In genomic region chr13:39900106-39900750, GRCh38 we compare ENCODE assay signal across 19 cellular contexts.
DNase-seq lines count a peak whose midpoint lies in the region; ATAC-seq, FAIRE-seq and TF ChIP-seq lines count a peak whose summit lies in the region.
"Had no signal": no experiment of that assay in that cellular context is flagged by ENCODE, and none has a peak within 500 bp of the region (broad histone marks: within the 10 kb centered on the region; RNA-seq: fewer than 3 reads in every experiment).

No MANE protein-coding gene starts in this region.

- H3K4ac ChIP-seq in IMR-90 (ENCODE audit: low read depth, low read length), result no peak overlapping the region

- H4K91ac ChIP-seq in IMR-90 (ENCODE audit: insufficient read depth, low read depth, low read length), result no peak overlapping the region

- no peak overlapping the region for H3K4me2 ChIP-seq in IMR-90 (ENCODE audit: low read depth, low read length)
- H3K4me2 ChIP-seq: BLaER1 treated with 17β-estradiol and CSF1 and Interleukin-3, amounts not matched to agents 10 nM and 100 nM; smooth muscle cell had no signal

- H2AFZ ChIP-seq in IMR-90 (replicated peaks; ENCODE audit: low read length, poor library complexity), result no peak overlapping the region

- H3K79me1 ChIP-seq in IMR-90 (ENCODE audit: low read depth in 1 of 2, low read length in 2 of 2), result no peaks in the 10 kb centered on the region

- H4K20me1 ChIP-seq in IMR-90 (ENCODE audit: insufficient read depth, low read length), result no peaks in the 10 kb centered on the region
- H4K20me1 ChIP-seq: BLaER1 treated with 17β-estradiol and CSF1 and Interleukin-3, amounts not matched to agents 10 nM and 100 nM had no signal

- H3K27me3 ChIP-seq in IMR-90 (ENCODE audit: control insufficient read depth, insufficient read depth, low read length) (0 out of 2 replicates have a peak, but pooled peaks cover 2% of the 10 kb centered on the region), esophagus muscularis mucosa (no peaks in the 10 kb centered on the region), pancreas (no peaks in the 10 kb centered on the region)
- H3K27me3 ChIP-seq: ascending aorta; BLaER1 treated with 17β-estradiol and CSF1 and Interleukin-3, amounts not matched to agents 10 nM and 100 nM; SJSA1 had no signal

- POLR2A ChIA-PET in IMR-90 (lab: Charles Lee; ENCODE audit: unreplicated experiment), result no interaction called here

- no peak overlapping the region for H3K4me3 Mint-ChIP-seq in activated naive CD4-positive, alpha-beta T cell treated with anti-CD3 and anti-CD28 coated beads, Interleukin-2, amount 10 ng/mL, durations not matched to agents 7 days and 5 days
- H3K4me3 Mint-ChIP-seq: activated CD8-positive, alpha-beta memory T cell treated with anti-CD3 and anti-CD28 coated beads, Interleukin-2, amount 10 ng/mL, durations not matched to agents 7 days and 5 days; dendritic cell treated with granulocyte-macrophage colony-stimulating factor and Interleukin-4, amounts not matched to agents 40 ng/mL and 50 ng/mL, for 4 days; stimulated activated memory B cell treated with anti-CD40 and anti-IgM and Interleukin-4, amounts not matched to agents 10 μg/mL and 1 μg/mL and 100 μg/mL, for 72 hours had no signal

- no peaks in the 10 kb centered on the region for H3K9me1 ChIP-seq in IMR-90 (ENCODE audit: insufficient read depth, low read length)

- H2BK15ac ChIP-seq in IMR-90 (ENCODE audit: low read depth, low read length), result no peak overlapping the region

- TF ChIP-seq CTCF in IMR-90 (conservative IDR thresholded peaks at IDR 0.05; ENCODE audit: low read depth, low read length), result no peak
- TF ChIP-seq CTCF in esophagus muscularis mucosa (IDR thresholded peaks at IDR 0.05), result no peak
- TF ChIP-seq CTCF in pancreas (IDR thresholded peaks at IDR 0.05), result no peak

- no peaks in the 10 kb centered on the region for H3K4me1 Mint-ChIP-seq in activated naive CD4-positive, alpha-beta T cell treated with anti-CD3 and anti-CD28 coated beads, Interleukin-2, amount 10 ng/mL, durations not matched to agents 7 days and 5 days
- H3K4me1 Mint-ChIP-seq: activated CD8-positive, alpha-beta memory T cell treated with anti-CD3 and anti-CD28 coated beads, Interleukin-2, amount 10 ng/mL, durations not matched to agents 7 days and 5 days; stimulated activated memory B cell treated with anti-CD40 and anti-IgM and Interleukin-4, amounts not matched to agents 10 μg/mL and 1 μg/mL and 100 μg/mL, for 72 hours had no signal

- no peak overlapping the region for H2AK5ac ChIP-seq in IMR-90 (ENCODE audit: low read depth, low read length)

- H2BK120ac ChIP-seq in IMR-90 (ENCODE audit: low read depth, low read length), result no peak overlapping the region

- no peak overlapping the region for H4K8ac ChIP-seq in IMR-90 (ENCODE audit: low read depth in 2 of 2, low read length in 2 of 2)

- TF ChIP-seq POLR2A in IMR-90 (IDR thresholded peaks at IDR 0.05; ENCODE audit: low read depth, low read length) (no peak), esophagus muscularis mucosa (IDR thresholded peaks at IDR 0.05; ENCODE audit: low read depth) (no peak)

- no peak for FAIRE-seq in pancreas (lab: Jason Lieb, UNC)

- no peak for TF ChIP-seq RAD21 in IMR-90 (IDR thresholded peaks at IDR 0.05; ENCODE audit: low read length)

- dilution Hi-C loops in IMR-90 (cut with HindIII; ENCODE audit: low sequenced_read_pairs, unreplicated experiment), result no loop called here

- intact Hi-C loops in IMR-90 (cut with micrococcal nuclease), result no loop called here
- intact Hi-C loops in esophagus muscularis mucosa (cut with DNase I), result no loop called here
- intact Hi-C loops in pancreas (cut with DNase I), result no loop called here

- no peak overlapping the region for H3K18ac ChIP-seq in IMR-90 (ENCODE audit: low read depth, low read length)

- H3K9me3 ChIP-seq in IMR-90 (ENCODE audit: control insufficient read depth, insufficient read depth, low read length) (no peaks in the 10 kb centered on the region), esophagus muscularis mucosa (no peaks in the 10 kb centered on the region), pancreas (peaks cover 0 to 2% (median 0%) of the 10 kb centered on the region in 4 donors)
- H3K9me3 ChIP-seq: ascending aorta; BLaER1 treated with 17β-estradiol and CSF1 and Interleukin-3, amounts not matched to agents 10 nM and 100 nM; SJSA1 had no signal

- no peak overlapping the region for H2BK5ac ChIP-seq in IMR-90 (ENCODE audit: low read depth, low read length, poor library complexity, severe bottlenecking)

- in situ Hi-C loops in IMR-90 (cut with MboI; ENCODE audit: low sequenced_read_pairs), result no loop called here

- peak; percentile 49 for DNase-seq in IMR-90
- peak; percentile 27 to 56 for DNase-seq in NCI-H526 (lab: John Stamatoyannopoulos, UW)
- DNase-seq in esophagus muscularis mucosa (ENCODE audit: extremely low spot score), result no peak
- DNase-seq in pancreas, result no peak
- DNase-seq in NCI-H187 treated with DMSO at 0.1 percent for 48 hours (lab: John Stamatoyannopoulos, UW), result no peak
- DNase-seq in activated effector memory CD4-positive, alpha-beta T cell treated with Interleukin-2 at 50 U/mL for 16 hours, result no peak
- DNase-seq in activated naive CD4-positive, alpha-beta T cell treated with anti-CD3 and anti-CD28 coated beads, Interleukin-2, amount 10 ng/mL, durations not matched to agents 7 days and 5 days, result no peak
- DNase-seq: activated CD8-positive, alpha-beta memory T cell treated with anti-CD3 and anti-CD28 coated beads, Interleukin-2, amount 10 ng/mL, durations not matched to agents 7 days and 5 days; activated effector memory CD4-positive, alpha-beta T cell treated with anti-CD3 and anti-CD28 coated beads, Interleukin-2, amount 50 U/mL, for 16 hours; MV-4-11; NCI-H345; occipital lobe; trophoblast cell had no signal

- peaks cover 5% of the 10 kb centered on the region for H3K27me3 Mint-ChIP-seq in activated naive CD4-positive, alpha-beta T cell treated with anti-CD3 and anti-CD28 coated beads, Interleukin-2, amount 10 ng/mL, durations not matched to agents 7 days and 5 days
- H3K27me3 Mint-ChIP-seq: dendritic cell treated with granulocyte-macrophage colony-stimulating factor and Interleukin-4, amounts not matched to agents 40 ng/mL and 50 ng/mL, for 4 days; stimulated activated memory B cell treated with anti-CD40 and anti-IgM and Interleukin-4, amounts not matched to agents 10 μg/mL and 1 μg/mL and 100 μg/mL, for 72 hours had no signal

- WGBS in IMR-90 (ENCODE audit: extremely low coverage in 2 of 2, insufficient read length in 1 of 2), 2 experiments, result no CpG with 5 or more reads among the region's 4 CpGs
- 15% methylated on average over 4 of the region's 4 CpGs for WGBS in esophagus muscularis mucosa
- WGBS in pancreas, 2 donors, result 28 to 37% methylated on average over 4 of the region's 4 CpGs

- no peak overlapping the region for H3K4me3 ChIP-seq in IMR-90 (ENCODE audit: insufficient read depth, low read depth, low read length)
- H3K4me3 ChIP-seq in esophagus muscularis mucosa, result no peak overlapping the region
- H3K4me3 ChIP-seq in pancreas, result no peak overlapping the region
- H3K4me3 ChIP-seq: ascending aorta; BLaER1 treated with 17β-estradiol and CSF1 and Interleukin-3, amounts not matched to agents 10 nM and 100 nM; SJSA1; smooth muscle cell had no signal

- H4K5ac ChIP-seq in IMR-90 (ENCODE audit: low read depth, low read length), result no peak overlapping the region

- H3K27ac Mint-ChIP-seq in activated naive CD4-positive, alpha-beta T cell treated with anti-CD3 and anti-CD28 coated beads, Interleukin-2, amount 10 ng/mL, durations not matched to agents 7 days and 5 days, result no peak overlapping the region
- H3K27ac Mint-ChIP-seq: activated CD8-positive, alpha-beta memory T cell treated with anti-CD3 and anti-CD28 coated beads, Interleukin-2, amount 10 ng/mL, durations not matched to agents 7 days and 5 days; dendritic cell treated with granulocyte-macrophage colony-stimulating factor and Interleukin-4, amounts not matched to agents 40 ng/mL and 50 ng/mL, for 4 days; stimulated activated memory B cell treated with anti-CD40 and anti-IgM and Interleukin-4, amounts not matched to agents 10 μg/mL and 1 μg/mL and 100 μg/mL, for 72 hours had no signal

- H3K56ac ChIP-seq in IMR-90 (ENCODE audit: extremely low read depth, insufficient read depth, low read length), result no peak overlapping the region

- H3K14ac ChIP-seq in IMR-90 (replicated peaks; ENCODE audit: low read depth, low read length), result no peak overlapping the region

- H2BK20ac ChIP-seq in IMR-90 (ENCODE audit: low read depth, low read length), result no peak overlapping the region

- H3K36me3 Mint-ChIP-seq in activated naive CD4-positive, alpha-beta T cell treated with anti-CD3 and anti-CD28 coated beads, Interleukin-2, amount 10 ng/mL, durations not matched to agents 7 days and 5 days, result no peaks in the 10 kb centered on the region
- H3K36me3 Mint-ChIP-seq: activated CD8-positive, alpha-beta memory T cell treated with anti-CD3 and anti-CD28 coated beads, Interleukin-2, amount 10 ng/mL, durations not matched to agents 7 days and 5 days; stimulated activated memory B cell treated with anti-CD40 and anti-IgM and Interleukin-4, amounts not matched to agents 10 μg/mL and 1 μg/mL and 100 μg/mL, for 72 hours had no signal

- H3K9ac ChIP-seq in IMR-90 (ENCODE audit: low read depth, low read length), result no peak overlapping the region
- H3K9ac ChIP-seq: BLaER1 treated with 17β-estradiol and CSF1 and Interleukin-3, amounts not matched to agents 10 nM and 100 nM had no signal

- H3K9me3 Mint-ChIP-seq in activated naive CD4-positive, alpha-beta T cell treated with anti-CD3 and anti-CD28 coated beads, Interleukin-2, amount 10 ng/mL, durations not matched to agents 7 days and 5 days, result no peaks in the 10 kb centered on the region

- CTCF ChIA-PET in IMR-90 (lab: Yijun Ruan, JAX), result no interaction called here
- CTCF ChIA-PET in activated naive CD4-positive, alpha-beta T cell treated with anti-CD3 and anti-CD28 coated beads, Interleukin-2, amount 10 ng/mL, durations not matched to agents 7 days and 5 days (lab: Charles Lee), result interaction anchor here (0.6 kb wide), 1 partner anchor 878 kb away, joined by 3 read pairs; no protein-coding TSS in a partner anchor

- H3K4me1 ChIP-seq in IMR-90 (ENCODE audit: control insufficient read depth, insufficient read depth, low read length) (peaks cover 3% of the 10 kb centered on the region; the same call in 1 of the 2 replicates), esophagus muscularis mucosa (peaks cover 0 to 44% (median 38%) of the 10 kb centered on the region in 4 donors), pancreas (peaks cover 8 to 13% (median 13%) of the 10 kb centered on the region in 3 donors)
- H3K4me1 ChIP-seq: BLaER1 treated with 17β-estradiol and CSF1 and Interleukin-3, amounts not matched to agents 10 nM and 100 nM; SJSA1 had no signal

- H3K23ac ChIP-seq in IMR-90 (ENCODE audit: low read depth, low read length), result no peak overlapping the region

- peak; percentile 6 for TF ChIP-seq EP300 in esophagus muscularis mucosa (IDR thresholded peaks at IDR 0.05)

- BruUV-seq in IMR-90 (replicated peaks; lab: Mats Ljungman, UMichigan), result no TSS peak

- H3K27ac ChIP-seq in IMR-90 (ENCODE audit: insufficient read depth, low read length) (no peak overlapping the region), esophagus muscularis mucosa (replicated peaks in 1 of 4) (peak overlapping the region; percentile 72 to 77 (median 75)), pancreas (peak overlapping the region in 2 of 4 donors; percentile 2 to 34)
- H3K27ac ChIP-seq: BLaER1 treated with 17β-estradiol and CSF1 and Interleukin-3, amounts not matched to agents 10 nM and 100 nM; SJSA1 had no signal

- peak; percentile 14; the same call in 1 of the 2 replicates for ATAC-seq in IMR-90 (ENCODE audit: low read depth)
- peak; percentile 60 to 92 (median 76) for ATAC-seq in pancreas
- ATAC-seq: activated CD8-positive, alpha-beta memory T cell treated with anti-CD3 and anti-CD28 coated beads, Interleukin-2, amount 10 ng/mL, durations not matched to agents 7 days and 5 days; stimulated activated memory B cell treated with anti-CD40 and anti-IgM and Interleukin-4, amounts not matched to agents 10 μg/mL and 1 μg/mL and 100 μg/mL, for 72 hours had no signal

- H2AK9ac ChIP-seq in IMR-90 (replicated peaks; ENCODE audit: low read depth, low read length, poor library complexity), result no peak overlapping the region

- H3K36me3 ChIP-seq in IMR-90 (ENCODE audit: control insufficient read depth, insufficient read depth, low read length) (no peaks in the 10 kb centered on the region), esophagus muscularis mucosa (no peaks in the 10 kb centered on the region), pancreas (no peaks in the 10 kb centered on the region)
- H3K36me3 ChIP-seq: ascending aorta; BLaER1 treated with 17β-estradiol and CSF1 and Interleukin-3, amounts not matched to agents 10 nM and 100 nM; SJSA1 had no signal

Comparison
In these comparisons a context has a peak if more than half of its experiments do, and no peak if none do; other contexts are left out.
1. DNase-seq: peak in IMR-90 (single experiment) and NCI-H526 (2 of 2); none in esophagus muscularis mucosa (single experiment), pancreas (0 of 6), NCI-H187 treated with DMSO at 0.1 percent for 48 hours (single experiment), activated effector memory CD4-positive, alpha-beta T cell treated with Interleukin-2 at 50 U/mL for 16 hours (single experiment) and activated naive CD4-positive, alpha-beta T cell treated with anti-CD3 and anti-CD28 coated beads, Interleukin-2, amount 10 ng/mL, durations not matched to agents 7 days and 5 days (single experiment).